8 cellular contexts compared by ENCODE assay signal in the genomic region with DNA sequence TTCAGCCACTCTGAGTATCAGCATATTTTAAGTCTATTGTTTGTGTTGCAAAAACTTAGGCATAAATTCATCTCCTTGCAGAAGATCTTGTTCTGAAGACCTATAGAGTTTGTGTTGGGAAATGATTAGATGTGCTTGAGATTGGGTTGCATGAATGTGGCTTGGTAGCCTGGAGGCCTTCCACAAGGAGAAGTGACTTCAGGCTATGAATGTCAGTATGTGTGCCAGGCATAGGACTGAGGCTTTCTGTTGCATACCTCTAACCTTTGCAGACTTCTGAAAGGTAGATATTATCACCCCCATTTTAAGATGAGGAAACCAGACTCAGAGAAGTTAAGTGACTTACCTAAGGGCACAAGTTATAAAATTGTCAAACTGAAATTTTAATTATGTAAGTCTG.
"Had no signal": no experiment of that assay in that cellular context is flagged by ENCODE, and none has a peak within 500 bp of the region (broad histone marks: within the 10 kb centered on the region; RNA-seq: fewer than 3 reads in every experiment).

No MANE protein-coding gene starts in this region.

- H3K27ac ChIP-seq: HL-60 had no signal

- H3K4me3 ChIP-seq: GM23338 had no signal

- DNase-seq: H9, HCEC 1CT, KBM-7 had no signal

- H3K4me2 ChIP-seq: GM23338 had no signal

- H2AFZ ChIP-seq: GM23338 had no signal

- FAIRE-seq: H1, H54, HepG2 had no signal
